9 cellular contexts compared by ENCODE assay signal in the genomic region with DNA sequence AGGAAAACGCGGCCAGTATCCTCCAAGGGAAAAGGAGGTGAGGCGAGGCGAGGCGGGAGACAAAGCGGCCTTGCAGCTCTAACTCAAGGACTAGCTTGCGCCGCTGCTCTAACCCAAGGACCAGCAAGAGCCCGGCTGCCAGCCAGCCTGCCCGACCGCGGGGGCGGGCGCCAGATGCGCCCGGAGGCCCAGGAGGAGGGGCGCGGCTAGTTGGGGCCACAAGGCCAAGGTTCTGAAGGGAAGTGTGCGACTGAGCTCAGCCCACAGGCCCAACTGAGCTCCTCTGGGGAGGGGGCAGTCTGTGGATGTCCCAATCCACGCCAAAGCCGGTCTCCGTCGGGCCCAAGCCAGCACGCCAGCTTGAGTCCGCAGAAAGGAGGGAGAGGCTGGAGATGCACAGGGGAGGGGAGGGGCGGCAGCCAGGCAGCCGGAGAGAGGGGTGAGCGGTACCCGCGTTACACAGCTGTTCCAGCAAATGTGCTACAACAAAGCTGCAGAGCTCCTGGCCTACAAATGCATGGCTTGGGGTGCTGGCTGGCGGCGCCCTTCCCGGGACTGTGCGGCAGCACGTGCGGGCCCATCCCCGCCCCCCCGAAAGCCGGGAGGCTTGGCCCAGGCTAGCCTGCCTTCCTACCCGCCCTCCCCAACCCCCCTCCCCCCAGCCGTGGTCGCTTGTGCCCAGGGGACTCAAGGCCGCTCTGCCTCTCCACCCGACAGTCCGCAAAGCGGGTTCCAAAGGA. TPM values are rescaled to one million over a fixed set of nuclear protein-coding genes. Genes with fewer than 3 reads are reported as not detected.
DNase-seq lines count a peak whose midpoint lies in the region; ATAC-seq, FAIRE-seq and TF ChIP-seq lines count a peak whose summit lies in the region.
"Had no signal": no experiment of that assay in that cellular context is flagged by ENCODE, and none has a peak within 500 bp of the region (broad histone marks: within the 10 kb centered on the region; RNA-seq: fewer than 3 reads in every experiment).

No MANE protein-coding gene starts in this region.

- no peak for TF ChIP-seq POLR2A in GM18505 (IDR thresholded peaks at IDR 0.05; ENCODE audit: borderline replicate concordance, extremely low read depth, insufficient read depth, insufficient read length)

- ATAC-seq in GM18505 (IDR thresholded peaks at IDR 0.05; ENCODE audit: unreplicated experiment): peak; percentile 12
- ATAC-seq in HG03139 (IDR thresholded peaks at IDR 0.05; ENCODE audit: unreplicated experiment): peak; percentile 10

- H3K9me1 ChIP-seq in keratinocyte (ENCODE audit: control insufficient read depth, extremely low read depth, insufficient read depth, low read length): no peaks in the 10 kb centered on the region

- CTCF ChIA-PET in AG04450 (lab: Charles Lee): no interaction called here

- H3K4me1 ChIP-seq in SJSA1 (replicated peaks) (peaks cover 11% of the 10 kb centered on the region; the same call in 1 of the 2 replicates), keratinocyte (ENCODE audit: control insufficient read depth, extremely low read depth, insufficient read depth, low read length) (peaks cover 6% of the 10 kb centered on the region)

- peak overlapping the region; percentile 63 for H2AFZ ChIP-seq in keratinocyte (ENCODE audit: control insufficient read depth, low read length)

- no peaks in the 10 kb centered on the region for H4K20me1 ChIP-seq in keratinocyte (ENCODE audit: control insufficient read depth, extremely low read depth, insufficient read depth, low read length)

- H3K4me2 ChIP-seq in keratinocyte (ENCODE audit: control insufficient read depth, extremely low read depth, insufficient read depth, low read depth, low read length): peak overlapping the region; percentile 74

- DNase-seq in AG04450 (ENCODE audit: low read depth, low spot score) (no peak), SJSA1 (ENCODE audit: low read depth in 1 of 2, low spot score in 2 of 2) (peak in 1 of 2 experiments; percentile 48), caudate nucleus (lab: John Stamatoyannopoulos, UW) (peak in 47 of 61 donors; percentile 0 to 67 (median 27)), keratinocyte (ENCODE audit: low read depth, low spot score) (no peak), SHP77 treated with DMSO at 0.1 percent for 48 hours (lab: John Stamatoyannopoulos, UW) (no peak)
- DNase-seq in stimulated activated CD4-positive, alpha-beta T cell treated with anti-CD3 and anti-CD28 coated beads, Interleukin-12 subunit alpha, Interleukin-12 subunit beta, amount 100 ng/mL, for 48 hours (ENCODE audit: low read depth in 2 of 3, low spot score in 1 of 3): peak in 2 of 3 donors; percentile 2 to 5

- H3K27me3 ChIP-seq in AG04450 (ENCODE audit: control insufficient read depth, insufficient read depth, low read length) (no peaks in the 10 kb centered on the region), SJSA1 (replicated peaks) (no peaks in the 10 kb centered on the region), keratinocyte (ENCODE audit: control insufficient read depth, extremely low read depth, insufficient read depth, low read length) (no peaks in the 10 kb centered on the region)

- peak overlapping the region; percentile 66 for H3K4me3 ChIP-seq in AG04450 (ENCODE audit: low read depth, low read length)
- H3K4me3 ChIP-seq in SJSA1: peak overlapping the region; percentile 72
- peak overlapping the region; percentile 54 to 68 (median 64) for H3K4me3 ChIP-seq in keratinocyte (ENCODE audit: control insufficient read depth in 2 of 3, extremely low read depth in 1 of 3, insufficient read depth in 2 of 3, low read depth in 1 of 3, low read length in 3 of 3)

- H3K36me3 ChIP-seq in SJSA1 (no peaks in the 10 kb centered on the region), keratinocyte (ENCODE audit: control insufficient read depth in 2 of 2, extremely low read depth in 1 of 2, insufficient read depth in 2 of 2, low read length in 2 of 2) (no peaks in the 10 kb centered on the region)

- H3K9ac ChIP-seq in keratinocyte (ENCODE audit: control insufficient read depth, extremely low read depth, insufficient read depth, low read length): peak overlapping the region; percentile 78

- FAIRE-seq in keratinocyte (lab: Jason Lieb, UNC): no peak

- dilution Hi-C loops in keratinocyte (cut with MboI; ENCODE audit: extremely low pct_ligation_motif_present, low sequenced_read_pairs): no loop called here

- peak overlapping the region; percentile 70 for H3K27ac ChIP-seq in AG04450 (ENCODE audit: low read depth, low read length)
- H3K27ac ChIP-seq in SJSA1: no peak overlapping the region
- H3K27ac ChIP-seq in caudate nucleus (ENCODE audit: low read depth, low read length): peak overlapping the region; percentile 76
- H3K27ac ChIP-seq in keratinocyte (ENCODE audit: control insufficient read depth, insufficient read depth, low read length): peak overlapping the region; percentile 61

- POLR2A ChIA-PET in AG04450 (lab: Yijun Ruan, JAX): interaction anchor here (0.6 kb wide), 1 partner anchor 1312 kb away, joined by 3 read pairs; no protein-coding TSS in a partner anchor

- no peak for TF ChIP-seq CTCF in AG04450 (IDR thresholded peaks at IDR 0.05; ENCODE audit: low read depth, low read length)
- TF ChIP-seq CTCF in keratinocyte (optimal IDR thresholded peaks at IDR 0.05 in 1 of 3, IDR thresholded peaks at IDR 0.05 in 1 of 3, conservative IDR thresholded peaks at IDR 0.05 in 1 of 3; ENCODE audit: extremely low read depth in 1 of 3, insufficient read depth in 2 of 3, low read length in 3 of 3): no peak

- H3K79me2 ChIP-seq in keratinocyte (ENCODE audit: control insufficient read depth, insufficient read depth, low read length): no peaks in the 10 kb centered on the region

- no peaks in the 10 kb centered on the region for H3K9me3 ChIP-seq in AG04450 (ENCODE audit: control insufficient read depth, insufficient read depth, low read length)
- no peaks in the 10 kb centered on the region for H3K9me3 ChIP-seq in SJSA1 (replicated peaks)
- H3K9me3 ChIP-seq in keratinocyte (ENCODE audit: control insufficient read depth, low read depth, low read length): no peaks in the 10 kb centered on the region

RNA-seq across cellular contexts. Expression of gene AMER1, which starts 0.6 kb away (rescaled TPM):
- polyA plus RNA-seq in AG04450 (2011; rRNA removed): 0.93 and 1.4 TPM in 2 replicates
- polyA minus RNA-seq in AG04450 (2011; rRNA and poly(A)+ RNA removed): 3.5 and 4.1 TPM in 2 replicates
- total RNA-seq in SJSA1 (2014; rRNA removed; shearing (Covaris generic)): 2.3 and 3.4 TPM in 2 replicates
- polyA plus RNA-seq in keratinocyte: 1.3 to 1.6 TPM (median 1.5 TPM) in 3 replicates
- polyA plus RNA-seq in keratinocyte (2011; ENCODE audit: low read depth): 0.20 TPM
- polyA plus RNA-seq in keratinocyte (2011; cell fraction: cytosol; rRNA removed): 0.66 and 0.72 TPM in 2 replicates
- 3.0 and 3.3 TPM in 2 replicates for polyA plus RNA-seq in keratinocyte (2011; cell fraction: nucleus; rRNA removed)
- 0.56 and 1.7 TPM in 2 replicates for polyA plus RNA-seq in keratinocyte (2012; ENCODE audit: low replicate concordance)
- polyA minus RNA-seq in keratinocyte: 2.7 to 4.4 TPM (median 2.8 TPM) in 3 replicates
- polyA minus RNA-seq in keratinocyte (2011; cell fraction: cytosol; rRNA and poly(A)+ RNA removed): 1.3 TPM
- polyA minus RNA-seq in keratinocyte (2011; cell fraction: nucleus; rRNA and poly(A)+ RNA removed): 2.2 and 3.6 TPM in 2 replicates

RNA-seq across cellular contexts. Expression of gene ASB12, which starts 25.5 kb away (rescaled TPM):
- polyA plus RNA-seq in AG04450 (2011; rRNA removed): not detected in 2 replicates
- not detected in 2 replicates for polyA minus RNA-seq in AG04450 (2011; rRNA and poly(A)+ RNA removed)
- not detected in 2 replicates for total RNA-seq in SJSA1 (2014; rRNA removed; shearing (Covaris generic))
- polyA plus RNA-seq in keratinocyte: 0.09 TPM in 1 of 3 replicates, not detected in the others
- polyA plus RNA-seq in keratinocyte (2011; ENCODE audit: low read depth): not detected
- polyA plus RNA-seq in keratinocyte (2011; cell fraction: cytosol; rRNA removed): 0.05 and 0.09 TPM in 2 replicates
- 0.11 TPM in 1 of 2 replicates, not detected in the other for polyA plus RNA-seq in keratinocyte (2011; cell fraction: nucleus; rRNA removed)
- polyA plus RNA-seq in keratinocyte (2012; ENCODE audit: low replicate concordance): not detected in 2 replicates
- not detected in 3 replicates for polyA minus RNA-seq in keratinocyte
- not detected for polyA minus RNA-seq in keratinocyte (2011; cell fraction: cytosol; rRNA and poly(A)+ RNA removed)
- not detected in 2 replicates for polyA minus RNA-seq in keratinocyte (2011; cell fraction: nucleus; rRNA and poly(A)+ RNA removed)
- total RNA-seq: subcutaneous adipose tissue had no signal

Comparison
In these comparisons a context has a peak if more than half of its experiments do, and no peak if none do; other contexts are left out.
1. DNase-seq: peak in caudate nucleus (47 of 61) and stimulated activated CD4-positive, alpha-beta T cell treated with anti-CD3 and anti-CD28 coated beads, Interleukin-12 subunit alpha, Interleukin-12 subunit beta, amount 100 ng/mL, for 48 hours (2 of 3); none in AG04450 (single experiment), keratinocyte (single experiment) and SHP77 treated with DMSO at 0.1 percent for 48 hours (single experiment).
2. Peak in every context shown above with its lines, with median percentiles within 50 percentile points of each other: H3K4me3 ChIP-seq.